Comparison of ENCODE assay signal across 8 cellular contexts in genomic region chr10:42637648-42638052, GRCh38. TPM values are rescaled to one million over a fixed set of nuclear protein-coding genes. Genes with fewer than 3 reads are reported as not detected.
A peak's percentile ranks its signal among the peaks of the same experiment; 100 is the strongest.
DNase-seq lines count a peak whose midpoint lies in the region; ATAC-seq and TF ChIP-seq lines count a peak whose summit lies in the region.

No MANE protein-coding gene starts in this region.

- no peaks in the 10 kb centered on the region for H3K9me3 ChIP-seq in CD4-positive, CD25-positive, alpha-beta regulatory T cell (ENCODE audit: control insufficient read depth in 2 of 2, low read length in 2 of 2)
- no peaks in the 10 kb centered on the region for H3K9me3 ChIP-seq in neuron (ENCODE audit: low read length)

- peak overlapping the region; percentile 96 to 97 (median 97) for H3K27ac Mint-ChIP-seq in CD4-positive, CD25-positive, alpha-beta regulatory T cell
- peak overlapping the region; percentile 95 to 97 for H3K27ac Mint-ChIP-seq in effector memory CD8-positive, alpha-beta T cell

- H3K4me1 ChIP-seq in CD4-positive, CD25-positive, alpha-beta regulatory T cell (ENCODE audit: control insufficient read depth, insufficient read depth, low read length, poor library complexity, severe bottlenecking), result peaks cover 25% of the 10 kb centered on the region
- peaks cover 12% of the 10 kb centered on the region for H3K4me1 ChIP-seq in neuron (ENCODE audit: insufficient read depth, low read length)

- peak overlapping the region; percentile 93 for H3K27ac ChIP-seq in CD4-positive, CD25-positive, alpha-beta regulatory T cell (ENCODE audit: insufficient read depth, low read length, poor library complexity, severe bottlenecking)

- no peak for DNase-seq in CD4-positive, CD25-positive, alpha-beta regulatory T cell
- DNase-seq in NB4 (ENCODE audit: low read depth) (no peak), NCI-H2227 (lab: John Stamatoyannopoulos, UW; ENCODE audit: unreplicated experiment) (no peak), DMS 273 (lab: John Stamatoyannopoulos, UW; ENCODE audit: unreplicated experiment) (no peak)
- DNase-seq in effector memory CD8-positive, alpha-beta T cell, result no peak

- no peaks in the 10 kb centered on the region for H3K9me3 Mint-ChIP-seq in CD4-positive, CD25-positive, alpha-beta regulatory T cell
- no peaks in the 10 kb centered on the region for H3K9me3 Mint-ChIP-seq in effector memory CD8-positive, alpha-beta T cell

- no peaks in the 10 kb centered on the region for H3K27me3 ChIP-seq in CD4-positive, CD25-positive, alpha-beta regulatory T cell (ENCODE audit: control insufficient read depth, insufficient read depth, low read length)
- H3K27me3 ChIP-seq in neuron (ENCODE audit: insufficient read depth, low read length), result no peaks in the 10 kb centered on the region

- no peak for TF ChIP-seq CTCF in NB4 (IDR thresholded peaks at IDR 0.05; ENCODE audit: low read depth, low read length)

- H3K4me3 ChIP-seq in CD4-positive, CD25-positive, alpha-beta regulatory T cell (ENCODE audit: low read depth, low read length), result peak overlapping the region; percentile 86
- H3K4me3 ChIP-seq in NB4 (ENCODE audit: low read depth, low read length), result peak overlapping the region; percentile 84
- H3K4me3 ChIP-seq in neuron (ENCODE audit: low read length), result peak overlapping the region; percentile 80

- H2AFZ ChIP-seq in neuron (ENCODE audit: low read depth, low read length), result peak overlapping the region; percentile 84

- H3K4me3 Mint-ChIP-seq in CD4-positive, CD25-positive, alpha-beta regulatory T cell, result peak overlapping the region; percentile 93 to 99 (median 98)
- H3K4me3 Mint-ChIP-seq in effector memory CD8-positive, alpha-beta T cell, result peak overlapping the region; percentile 94 to 96

- H3K4me1 Mint-ChIP-seq in CD4-positive, CD25-positive, alpha-beta regulatory T cell, result peaks cover 21 to 56% (median 36%) of the 10 kb centered on the region in 4 donors
- peaks cover 12 to 35% of the 10 kb centered on the region in 2 donors for H3K4me1 Mint-ChIP-seq in effector memory CD8-positive, alpha-beta T cell (ENCODE audit: low read depth in 2 of 2)

- no peaks in the 10 kb centered on the region for H3K36me3 ChIP-seq in CD4-positive, CD25-positive, alpha-beta regulatory T cell (ENCODE audit: control insufficient read depth, insufficient read depth, low read length)
- H3K36me3 ChIP-seq in neuron (ENCODE audit: insufficient read depth, low read length), result peaks cover 7% of the 10 kb centered on the region

- no peak for ATAC-seq in CD4-positive, CD25-positive, alpha-beta regulatory T cell (ENCODE audit: low read depth in 2 of 2)
- no peak for ATAC-seq in effector memory CD8-positive, alpha-beta T cell (replicated peaks)
- no peak for ATAC-seq in HG03469 (IDR thresholded peaks at IDR 0.05; ENCODE audit: unreplicated experiment)
- ATAC-seq in HG03354 (IDR thresholded peaks at IDR 0.05; ENCODE audit: poor library complexity, severe bottlenecking, unreplicated experiment), result no peak

- H3K27me3 Mint-ChIP-seq in CD4-positive, CD25-positive, alpha-beta regulatory T cell, result no peaks in the 10 kb centered on the region
- H3K27me3 Mint-ChIP-seq in effector memory CD8-positive, alpha-beta T cell, result no peaks in the 10 kb centered on the region

- TF ChIP-seq POLR2A in NB4 (IDR thresholded peaks at IDR 0.05; ENCODE audit: extremely low read depth, insufficient read length), result no peak

- peaks cover 20% of the 10 kb centered on the region for H3K36me3 Mint-ChIP-seq in CD4-positive, CD25-positive, alpha-beta regulatory T cell
- H3K36me3 Mint-ChIP-seq in effector memory CD8-positive, alpha-beta T cell (ENCODE audit: insufficient read depth), result peaks cover 43% of the 10 kb centered on the region

RNA-seq across cellular contexts. Expression of gene ZNF33B, which starts 0.7 kb away (rescaled TPM):
- 23.5 TPM for total RNA-seq in CD4-positive, CD25-positive, alpha-beta regulatory T cell
- 10 to 100 TPM in 1 of 4 donors, 1 to 10 TPM in 3; 7.1 to 10.0 (median 9.0) TPM for polyA plus RNA-seq in CD4-positive, CD25-positive, alpha-beta regulatory T cell
